ENCODE assay signal across 8 cellular contexts in the genomic region with DNA sequence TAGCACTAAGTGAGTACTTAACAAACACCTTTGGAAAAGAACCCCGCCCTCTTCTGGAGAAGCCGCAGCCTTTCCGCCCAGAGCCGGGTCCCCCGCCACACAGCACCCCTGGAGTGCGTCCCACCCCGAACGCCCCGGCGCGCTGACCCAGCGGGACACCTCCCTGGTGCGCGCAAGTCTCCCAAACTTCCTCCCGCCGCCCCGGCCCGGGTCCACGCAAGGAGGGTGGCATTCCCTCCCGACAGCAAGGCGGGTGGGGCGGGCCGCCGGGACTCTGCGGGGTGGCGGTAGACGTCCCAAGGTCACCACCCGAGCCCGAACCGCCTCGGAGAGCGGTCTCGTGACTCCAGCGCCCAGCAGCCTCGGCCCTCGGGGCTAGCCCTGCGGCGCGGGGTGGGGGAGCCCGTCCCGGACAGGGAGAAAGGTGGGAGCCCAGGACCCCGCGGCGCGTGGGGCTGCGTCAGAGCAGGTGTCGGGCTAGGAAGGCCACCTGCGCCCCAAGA. TPM values are rescaled to one million over a fixed set of nuclear protein-coding genes. Genes with fewer than 3 reads are reported as not detected.
DNase-seq lines count a peak whose midpoint lies in the region; ATAC-seq and TF ChIP-seq lines count a peak whose summit lies in the region.

No MANE protein-coding gene starts in this region.

- peak overlapping the region; percentile 95 for H2AFZ ChIP-seq in fibroblast of lung (ENCODE audit: low read length)

- DNase-seq in NCI-H748 (lab: John Stamatoyannopoulos, UW; ENCODE audit: unreplicated experiment) (peak; percentile 31), NCI-H748 treated with DMSO at 0.1 percent for 48 hours (lab: John Stamatoyannopoulos, UW) (no peak), NB4 (ENCODE audit: low read depth) (peak; percentile 64), fibroblast of lung (ENCODE audit: low read depth in 2 of 2) (peak in 1 of 2 donors; percentile 11), type B pancreatic cell (ENCODE audit: extremely low spot score, unreplicated experiment) (peak; percentile 69)
- no peak for DNase-seq in activated T-cell treated with anti-CD3 and anti-CD28 coated beads, Interleukin-2, amount 50 U/mL, for 4 hours
- peak in 5 of 9 donors; percentile 15 to 61 (median 21) for DNase-seq in naive thymus-derived CD4-positive, alpha-beta T cell

- POLR2A ChIA-PET in naive thymus-derived CD4-positive, alpha-beta T cell (lab: Charles Lee), result interaction anchor here (1.0 to 2.4 kb wide), 3 partner anchors 10 to 200 kb away, joined by 3 to 9 read pairs (median 5); no protein-coding TSS in a partner anchor

- CTCF ChIA-PET in naive thymus-derived CD4-positive, alpha-beta T cell (lab: Charles Lee), result no interaction called here

- peak overlapping the region; percentile 83 for H3K9ac ChIP-seq in fibroblast of lung (ENCODE audit: insufficient read depth, low read length)

- intact Hi-C loops in naive thymus-derived CD4-positive, alpha-beta T cell (cut with micrococcal nuclease), result loop anchor here (1.0 to 10.0 kb wide), 5 partner anchors 10 to 1999 kb away; a partner anchor contains a TSS

- no peaks in the 10 kb centered on the region for H3K9me3 Mint-ChIP-seq in activated T-cell treated with anti-CD3 and anti-CD28 coated beads, Interleukin-2, amount 50 U/mL, for 4 hours
- peaks cover 0 to 3% (median 0%) of the 10 kb centered on the region in 11 donors for H3K9me3 Mint-ChIP-seq in naive thymus-derived CD4-positive, alpha-beta T cell
- no peaks in the 10 kb centered on the region for H3K9me3 Mint-ChIP-seq in type B pancreatic cell

- peak overlapping the region; percentile 94 for H3K4me2 ChIP-seq in fibroblast of lung (ENCODE audit: extremely low read depth, insufficient read depth, low read length)

- peak overlapping the region; percentile 84 for H3K4me3 ChIP-seq in NB4 (ENCODE audit: low read depth, low read length)
- H3K4me3 ChIP-seq in fibroblast of lung (replicated peaks in 1 of 4; ENCODE audit: control extremely low read depth in 1 of 4, insufficient read depth in 1 of 4, low read depth in 3 of 4, low read length in 4 of 4), result peak overlapping the region; percentile 70 to 95 (median 92)
- peak overlapping the region; percentile 90 for H3K4me3 ChIP-seq in naive thymus-derived CD4-positive, alpha-beta T cell (ENCODE audit: low read length)

- H3K27me3 Mint-ChIP-seq in activated T-cell treated with anti-CD3 and anti-CD28 coated beads, Interleukin-2, amount 50 U/mL, for 4 hours (ENCODE audit: low read depth), result no peaks in the 10 kb centered on the region
- H3K27me3 Mint-ChIP-seq in naive thymus-derived CD4-positive, alpha-beta T cell, result peaks cover 0 to 2% (median 0%) of the 10 kb centered on the region in 5 donors
- peaks cover 27% of the 10 kb centered on the region for H3K27me3 Mint-ChIP-seq in type B pancreatic cell

- peak overlapping the region; percentile 59 to 96 (median 86) for H3K27ac Mint-ChIP-seq in naive thymus-derived CD4-positive, alpha-beta T cell
- peak overlapping the region; percentile 77 for H3K27ac Mint-ChIP-seq in type B pancreatic cell

- H3K79me2 ChIP-seq in fibroblast of lung (ENCODE audit: control insufficient read depth, insufficient read depth, low read length), result peaks cover 39% of the 10 kb centered on the region

- H3K4me3 Mint-ChIP-seq in activated T-cell treated with anti-CD3 and anti-CD28 coated beads, Interleukin-2, amount 50 U/mL, for 4 hours, result peak overlapping the region; percentile 94
- H3K4me3 Mint-ChIP-seq in naive thymus-derived CD4-positive, alpha-beta T cell, result peak overlapping the region; percentile 87 to 98 (median 94)
- H3K4me3 Mint-ChIP-seq in type B pancreatic cell, result peak overlapping the region; percentile 90

- H3K36me3 ChIP-seq in fibroblast of lung (ENCODE audit: control insufficient read depth, insufficient read depth, low read length), result peaks cover 1% of the 10 kb centered on the region
- peaks cover 0 to 9% (median 0%) of the 10 kb centered on the region in 3 experiments for H3K36me3 ChIP-seq in naive thymus-derived CD4-positive, alpha-beta T cell (ENCODE audit: control insufficient read depth in 2 of 3, insufficient read depth in 3 of 3, low read length in 3 of 3)

- no peaks in the 10 kb centered on the region for H3K27me3 ChIP-seq in fibroblast of lung (ENCODE audit: control insufficient read depth, insufficient read depth, low read length)
- no peaks in the 10 kb centered on the region for H3K27me3 ChIP-seq in naive thymus-derived CD4-positive, alpha-beta T cell (ENCODE audit: control insufficient read depth in 2 of 2, insufficient read depth in 2 of 2, low read length in 2 of 2)

- no peaks in the 10 kb centered on the region for H3K36me3 Mint-ChIP-seq in activated T-cell treated with anti-CD3 and anti-CD28 coated beads, Interleukin-2, amount 50 U/mL, for 4 hours (ENCODE audit: insufficient read depth)
- peaks cover under 1 to 6% (median 4%) of the 10 kb centered on the region in 5 donors for H3K36me3 Mint-ChIP-seq in naive thymus-derived CD4-positive, alpha-beta T cell
- peaks cover 5% of the 10 kb centered on the region for H3K36me3 Mint-ChIP-seq in type B pancreatic cell

- TF ChIP-seq CTCF in NB4 (IDR thresholded peaks at IDR 0.05; ENCODE audit: low read depth, low read length) (no peak), fibroblast of lung (conservative IDR thresholded peaks at IDR 0.05 in 1 of 2, IDR thresholded peaks at IDR 0.05 in 1 of 2; ENCODE audit: low read depth in 1 of 2, low read length in 2 of 2) (no peak), type B pancreatic cell (conservative IDR thresholded peaks at IDR 0.05) (no peak)

- H3K27ac ChIP-seq in fibroblast of lung (ENCODE audit: insufficient read depth, low read length), result peak overlapping the region; percentile 78
- peak overlapping the region; percentile 98 for H3K27ac ChIP-seq in naive thymus-derived CD4-positive, alpha-beta T cell (ENCODE audit: low read depth, low read length)

- TF ChIP-seq POLR2A in NB4 (IDR thresholded peaks at IDR 0.05; ENCODE audit: extremely low read depth, insufficient read length), result no peak

- H4K20me1 ChIP-seq in fibroblast of lung (ENCODE audit: control insufficient read depth, extremely low read depth, insufficient read depth, low read length), result no peaks in the 10 kb centered on the region

- H3K4me1 Mint-ChIP-seq in activated T-cell treated with anti-CD3 and anti-CD28 coated beads, Interleukin-2, amount 50 U/mL, for 4 hours (ENCODE audit: low read depth), result peaks cover 42% of the 10 kb centered on the region
- H3K4me1 Mint-ChIP-seq in naive thymus-derived CD4-positive, alpha-beta T cell, result peaks cover 30 to 69% (median 44%) of the 10 kb centered on the region in 7 donors
- peaks cover 17% of the 10 kb centered on the region for H3K4me1 Mint-ChIP-seq in type B pancreatic cell (ENCODE audit: unreplicated experiment)

- ATAC-seq in HG02623 (IDR thresholded peaks at IDR 0.05; ENCODE audit: unreplicated experiment), result peak; percentile 27
- ATAC-seq in activated T-cell treated with anti-CD3 and anti-CD28 coated beads, Interleukin-2, amount 50 U/mL, for 4 hours, result peak; percentile 21 to 30
- peak; percentile 33 for ATAC-seq in naive thymus-derived CD4-positive, alpha-beta T cell

- H3K4me1 ChIP-seq in fibroblast of lung (ENCODE audit: control insufficient read depth, extremely low read depth, insufficient read depth, low read length), result no peaks in the 10 kb centered on the region
- peaks cover 6 to 9% of the 10 kb centered on the region in 2 donors for H3K4me1 ChIP-seq in naive thymus-derived CD4-positive, alpha-beta T cell (ENCODE audit: control insufficient read depth in 2 of 2, insufficient read depth in 2 of 2, low read length in 2 of 2)

- H3K9me3 ChIP-seq in fibroblast of lung (ENCODE audit: control insufficient read depth, insufficient read depth, low read depth, low read length), result no peaks in the 10 kb centered on the region
- H3K9me3 ChIP-seq in naive thymus-derived CD4-positive, alpha-beta T cell (ENCODE audit: control insufficient read depth in 2 of 3, low read length in 3 of 3), result no peaks in the 10 kb centered on the region

RNA-seq across cellular contexts. Expression of a gene that starts 0.6 kb away (rescaled TPM):
- total RNA-seq in activated T-cell treated with anti-CD3 and anti-CD28 coated beads, Interleukin-2, amount 50 U/mL, for 4 hours, result 10 to 100 TPM; 23.7 to 25.8 (median 24.8) TPM
- 24.4 and 32.0 TPM in 2 replicates for total RNA-seq in fibroblast of lung
- 13.2 and 15.1 TPM in 2 replicates for polyA plus RNA-seq in fibroblast of lung
- 8.2 and 11.3 TPM in 2 replicates for polyA plus RNA-seq in fibroblast of lung (2012)
- 5.5 and 5.7 TPM in 2 replicates for polyA minus RNA-seq in fibroblast of lung (ENCODE audit: low replicate concordance)
- 10 to 100 TPM; 34.8 to 73.9 (median 51.5) TPM for total RNA-seq in naive thymus-derived CD4-positive, alpha-beta T cell
- polyA plus RNA-seq in naive thymus-derived CD4-positive, alpha-beta T cell, result 1 to 10 TPM; 5.9 to 8.0 TPM
- 36.2 and 36.7 TPM in 2 replicates for total RNA-seq in type B pancreatic cell (ENCODE audit: low replicate concordance)

Comparison
In these comparisons a context has a peak if more than half of its experiments do, and no peak if none do; other contexts are left out.
1. DNase-seq: peak in NCI-H748 (single experiment), NB4 (single experiment), naive thymus-derived CD4-positive, alpha-beta T cell (5 of 9) and type B pancreatic cell (single experiment); none in NCI-H748 treated with DMSO at 0.1 percent for 48 hours (single experiment) and activated T-cell treated with anti-CD3 and anti-CD28 coated beads, Interleukin-2, amount 50 U/mL, for 4 hours (single experiment).
2. Peak in every context shown above with its lines, with median percentiles within 50 percentile points of each other: ATAC-seq, H3K4me3 ChIP-seq and H3K4me3 Mint-ChIP-seq.